Comparison of ENCODE assay signal across 9 cellular contexts in genomic region chr9:135156525-135157510, GRCh38.
DNase-seq lines count a peak whose midpoint lies in the region; ATAC-seq and TF ChIP-seq lines count a peak whose summit lies in the region.
"Had no signal": no experiment of that assay in that cellular context is flagged by ENCODE, and none has a peak within 500 bp of the region (broad histone marks: within the 10 kb centered on the region; RNA-seq: fewer than 3 reads in every experiment).

No MANE protein-coding gene starts in this region.

- ATAC-seq in activated CD4-positive, alpha-beta T cell treated with anti-CD3 and anti-CD28 coated beads for 36 hours: no peak
- peak in 1 of 4 donors; percentile 47 for ATAC-seq in heart left ventricle
- ATAC-seq in HG02840 (IDR thresholded peaks at IDR 0.05; ENCODE audit: low FRiP score, unreplicated experiment): no peak
- ATAC-seq in GM21717 (IDR thresholded peaks at IDR 0.05; ENCODE audit: unreplicated experiment): no peak

- no peaks in the 10 kb centered on the region for H3K9me3 Mint-ChIP-seq in activated CD4-positive, alpha-beta T cell treated with anti-CD3 and anti-CD28 coated beads for 36 hours (ENCODE audit: low read depth)

- H3K27ac ChIP-seq in RWPE1: no peak overlapping the region
- H3K27ac ChIP-seq in heart left ventricle: no peak overlapping the region

- H3K36me3 ChIP-seq in heart left ventricle: no peaks in the 10 kb centered on the region

- CTCF ChIA-PET in activated CD4-positive, alpha-beta T cell treated with anti-CD3 and anti-CD28 coated beads for 36 hours (lab: Charles Lee): no interaction called here
- CTCF ChIA-PET in RWPE1 (lab: Yijun Ruan, JAX): interaction anchor here (0.5 kb wide), 1 partner anchor 944 kb away, joined by 4 read pairs; no protein-coding TSS in a partner anchor

- no peaks in the 10 kb centered on the region for H3K4me1 Mint-ChIP-seq in activated CD4-positive, alpha-beta T cell treated with anti-CD3 and anti-CD28 coated beads for 36 hours
- H3K4me1 Mint-ChIP-seq: B cell had no signal

- POLR2A ChIA-PET in activated CD4-positive, alpha-beta T cell treated with anti-CD3 and anti-CD28 coated beads for 36 hours (lab: Charles Lee): no interaction called here
- POLR2A ChIA-PET in RWPE1 (lab: Yijun Ruan, JAX; ENCODE audit: low non-redundant PET): no interaction called here

- intact Hi-C loops in activated CD4-positive, alpha-beta T cell treated with anti-CD3 and anti-CD28 coated beads for 36 hours (cut with DNase I, micrococcal nuclease): no loop called here
- intact Hi-C loops in heart left ventricle (cut with DNase I): no loop called here

- no peaks in the 10 kb centered on the region for H3K9me3 ChIP-seq in heart left ventricle

- peaks cover 11% of the 10 kb centered on the region for H3K27me3 Mint-ChIP-seq in activated CD4-positive, alpha-beta T cell treated with anti-CD3 and anti-CD28 coated beads for 36 hours

- no peak for TF ChIP-seq POLR2A in heart left ventricle (IDR thresholded peaks at IDR 0.05)

- H3K27ac Mint-ChIP-seq in activated CD4-positive, alpha-beta T cell treated with anti-CD3 and anti-CD28 coated beads for 36 hours: no peak overlapping the region
- H3K27ac Mint-ChIP-seq: B cell had no signal

- DNase-seq in activated CD4-positive, alpha-beta T cell treated with anti-CD3 and anti-CD28 coated beads for 36 hours: peak; percentile 42
- DNase-seq in activated CD4-positive, alpha-beta T cell treated with anti-CD3 and anti-CD28 coated beads, Interleukin-2, amount 50 U/mL, for 4 hours: no peak
- DNase-seq in RWPE1 (ENCODE audit: low spot score) (peak; percentile 84), heart left ventricle (peak in 4 of 5 donors; percentile 42 to 54 (median 48)), NCI-H2196 treated with DMSO at 0.1 percent for 48 hours (lab: John Stamatoyannopoulos, UW; ENCODE audit: unreplicated experiment) (no peak)
- DNase-seq in stimulated activated CD8-positive, alpha-beta memory T cell treated with anti-CD3 and anti-CD28 coated beads, Interleukin-4, amount 100 ng/mL, for 24 hours (ENCODE audit: low read depth): peak; percentile 3

- no peaks in the 10 kb centered on the region for H3K36me3 Mint-ChIP-seq in activated CD4-positive, alpha-beta T cell treated with anti-CD3 and anti-CD28 coated beads for 36 hours (ENCODE audit: low read depth)

- H3K27me3 ChIP-seq in heart left ventricle: peaks cover 3 to 73% (median 13%) of the 10 kb centered on the region in 9 donors

- no peak overlapping the region for H3K4me3 Mint-ChIP-seq in activated CD4-positive, alpha-beta T cell treated with anti-CD3 and anti-CD28 coated beads for 36 hours
- H3K4me3 Mint-ChIP-seq: B cell had no signal

- H3K4me1 ChIP-seq in heart left ventricle: no peaks in the 10 kb centered on the region

- no peak overlapping the region for H3K4me3 ChIP-seq in heart left ventricle

- 25 to 30% (median 28%) methylated on average over 18 to 20 of the region's 20 CpGs for WGBS in heart left ventricle, 4 donors

- no peak for TF ChIP-seq CTCF in RWPE1 (conservative IDR thresholded peaks at IDR 0.05; ENCODE audit: low read depth)
- no peak for TF ChIP-seq CTCF in heart left ventricle (IDR thresholded peaks at IDR 0.05)

Comparison
In these comparisons a context has a peak if more than half of its experiments do, and no peak if none do; other contexts are left out.
1. DNase-seq: peak in activated CD4-positive, alpha-beta T cell treated with anti-CD3 and anti-CD28 coated beads for 36 hours (single experiment), RWPE1 (single experiment), heart left ventricle (4 of 5) and stimulated activated CD8-positive, alpha-beta memory T cell treated with anti-CD3 and anti-CD28 coated beads, Interleukin-4, amount 100 ng/mL, for 24 hours (single experiment); none in activated CD4-positive, alpha-beta T cell treated with anti-CD3 and anti-CD28 coated beads, Interleukin-2, amount 50 U/mL, for 4 hours (0 of 2) and NCI-H2196 treated with DMSO at 0.1 percent for 48 hours (single experiment).